Comparison of ENCODE assay signal across 8 cellular contexts in the genomic region with DNA sequence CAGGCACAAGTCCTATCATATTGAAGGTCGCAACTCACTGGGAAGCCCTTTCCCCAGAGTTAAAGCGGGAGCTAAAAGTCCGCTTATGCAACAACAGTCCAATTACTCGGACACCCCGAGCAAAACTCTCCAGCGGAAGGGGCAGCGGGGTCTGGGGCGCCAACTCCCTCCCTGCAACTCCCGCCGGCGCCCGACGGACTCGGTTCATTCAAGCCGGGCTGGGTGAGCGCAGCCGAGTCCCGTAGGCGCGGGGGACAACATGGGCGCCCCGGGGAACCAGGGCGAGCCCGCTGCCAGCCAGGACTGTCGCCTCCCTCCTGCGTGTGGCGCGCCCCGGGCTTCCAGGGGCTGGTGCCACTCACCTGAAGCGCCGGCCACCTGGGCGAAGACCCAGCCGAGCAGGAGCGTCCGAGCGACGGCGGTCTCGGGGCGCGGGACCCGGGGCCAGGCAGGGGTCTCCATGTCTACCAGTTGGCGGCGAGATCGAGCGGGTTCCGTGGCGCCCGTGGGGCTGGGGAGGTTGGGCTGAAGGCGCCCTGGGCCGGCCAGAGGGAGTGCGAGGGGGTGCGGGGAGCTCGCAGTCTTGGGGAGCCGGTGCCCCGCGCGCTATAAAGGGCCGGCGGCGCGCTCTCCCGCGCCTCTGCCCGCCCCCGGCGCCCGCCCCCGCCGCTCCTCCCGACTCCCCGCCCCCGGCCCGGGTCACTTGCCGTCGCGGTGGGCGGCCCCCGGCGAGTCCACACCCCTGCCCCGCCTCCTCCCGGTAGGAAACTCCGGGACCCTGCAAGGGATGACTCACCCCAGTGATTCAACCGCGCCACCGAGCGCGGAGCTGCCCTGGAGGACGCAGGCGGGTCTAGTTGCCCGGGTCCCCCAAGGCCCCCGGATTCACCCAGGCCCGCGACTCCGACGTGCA. TPM values are rescaled to one million over a fixed set of nuclear protein-coding genes. Genes with fewer than 3 reads are reported as not detected.
DNase-seq lines count a peak whose midpoint lies in the region; ATAC-seq and TF ChIP-seq lines count a peak whose summit lies in the region.

Gene F3 (minus strand): TSS at position 585 of the 913 bp plus-strand sequence. CDS start 123 bp downstream, at position 462.

- H4K20me1 ChIP-seq in fibroblast of lung (ENCODE audit: control insufficient read depth, extremely low read depth, insufficient read depth, low read length) = no peaks in the 10 kb centered on the region

- H2AFZ ChIP-seq in fibroblast of lung (ENCODE audit: low read length) = no peak within 1 kb of the TSS

- peaks cover 11% of the 10 kb centered on the region for H3K36me3 ChIP-seq in fibroblast of lung (ENCODE audit: control insufficient read depth, insufficient read depth, low read length)

- peaks cover 13 to 79% (median 70%) of the 10 kb centered on the region in 3 donors for H3K27me3 Mint-ChIP-seq in naive B cell

- peaks cover 55% of the 10 kb centered on the region for H3K79me2 ChIP-seq in fibroblast of lung (ENCODE audit: control insufficient read depth, insufficient read depth, low read length)

- peak; percentile 65 for ATAC-seq in GM18861 (IDR thresholded peaks at IDR 0.05; ENCODE audit: unreplicated experiment)
- peak; percentile 54 for ATAC-seq in HG03175 (IDR thresholded peaks at IDR 0.05; ENCODE audit: unreplicated experiment)
- ATAC-seq in naive B cell (ENCODE audit: low read depth in 2 of 2) = peak; percentile 51 to 63

- H3K4me3 ChIP-seq in AG04449 (ENCODE audit: low read depth, low read length) (peak within 1 kb of the TSS; percentile 66), fibroblast of lung (replicated peaks in 1 of 4; ENCODE audit: control extremely low read depth in 1 of 4, insufficient read depth in 1 of 4, low read depth in 3 of 4, low read length in 4 of 4) (peak within 1 kb of the TSS; percentile 73 to 87 (median 80))

- CTCF ChIA-PET in AG04449 (lab: Yijun Ruan, JAX) = interaction anchor here (0.9 to 3.9 kb wide), 7 partner anchors 8 to 265 kb away, joined by 4 to 24 read pairs (median 9); no protein-coding TSS in a partner anchor

- H3K27ac Mint-ChIP-seq in naive B cell = peak within 1 kb of the TSS in 4 of 6 donors; percentile 22 to 71 (median 52)

- no peaks in the 10 kb centered on the region for H3K9me3 ChIP-seq in fibroblast of lung (ENCODE audit: control insufficient read depth, insufficient read depth, low read depth, low read length)

- H3K27ac ChIP-seq in fibroblast of lung (ENCODE audit: insufficient read depth, low read length) = peak within 1 kb of the TSS; percentile 96

- peak within 1 kb of the TSS; percentile 90 for H3K9ac ChIP-seq in fibroblast of lung (ENCODE audit: insufficient read depth, low read length)

- POLR2A ChIA-PET in AG04449 (lab: Yijun Ruan, JAX) = interaction anchor here (0.9 to 2.1 kb wide), 5 partner anchors 11 to 172 kb away, joined by 3 to 8 read pairs (median 4); no protein-coding TSS in a partner anchor

- peak; percentile 15 for TF ChIP-seq CTCF in AG04449 (IDR thresholded peaks at IDR 0.05; ENCODE audit: insufficient read depth, low read length, missing control alignments)
- TF ChIP-seq CTCF in fibroblast of lung (conservative IDR thresholded peaks at IDR 0.05 in 1 of 2, IDR thresholded peaks at IDR 0.05 in 1 of 2; ENCODE audit: low read depth in 1 of 2, low read length in 2 of 2) = no peak

- H3K36me3 Mint-ChIP-seq in naive B cell = no peaks in the 10 kb centered on the region

- peaks cover 8 to 25% (median 16%) of the 10 kb centered on the region in 3 donors for H3K4me1 Mint-ChIP-seq in naive B cell

- H3K4me3 Mint-ChIP-seq in naive B cell = peak within 1 kb of the TSS; percentile 78 to 93 (median 90)

- H3K4me2 ChIP-seq in fibroblast of lung (ENCODE audit: extremely low read depth, insufficient read depth, low read length) = peak within 1 kb of the TSS; percentile 97

- DNase-seq in AG04449 (ENCODE audit: low read depth, low spot score) (no peak), NOMO-1 treated with dmso at 0.1 percent for 144 hours (lab: John Stamatoyannopoulos, UW; ENCODE audit: unreplicated experiment) (peak; percentile 52), fibroblast of lung (ENCODE audit: low read depth in 2 of 2) (peak; percentile 85 to 88), naive B cell (peak; percentile 3)
- DNase-seq in activated T-cell treated with anti-CD3 and anti-CD28 coated beads, Interleukin-2, amount 50 U/mL, for 48 hours = peak; percentile 83 to 88
- peak; percentile 68 to 78 for DNase-seq in stimulated activated CD8-positive, alpha-beta memory T cell treated with anti-CD3 and anti-CD28 coated beads, Interleukin-7, amount 100 ng/mL, for 4 hours (ENCODE audit: low read depth in 2 of 2)

- no peaks in the 10 kb centered on the region for H3K27me3 ChIP-seq in fibroblast of lung (ENCODE audit: control insufficient read depth, insufficient read depth, low read length)

- H3K4me1 ChIP-seq in fibroblast of lung (ENCODE audit: control insufficient read depth, extremely low read depth, insufficient read depth, low read length) = peaks cover 19% of the 10 kb centered on the region

- peaks cover 0 to 4% (median 0%) of the 10 kb centered on the region in 7 donors for H3K9me3 Mint-ChIP-seq in naive B cell

RNA-seq across cellular contexts. Expression of gene F3, which starts in this region (rescaled TPM):
- total RNA-seq in fibroblast of lung = 50.8 and 234 TPM in 2 replicates
- polyA plus RNA-seq in fibroblast of lung (269 and 400 TPM in 2 replicates), naive B cell (ENCODE audit: low read depth in 6 of 6) (not detected)
- 178 and 273 TPM in 2 replicates for polyA plus RNA-seq in fibroblast of lung (2012)
- polyA minus RNA-seq in fibroblast of lung (ENCODE audit: low replicate concordance) = 417 and 423 TPM in 2 replicates

Comparison
In these comparisons a context has a peak if more than half of its experiments do, and no peak if none do; other contexts are left out.
1. RNA of gene F3 (polyA plus RNA-seq): 178 to 400 TPM in fibroblast of lung; not detected in naive B cell; every median in the first group is over 100 times any median in the second.
2. Peak in DNase-seq and ATAC-seq in naive B cell; RNA of the gene not detected or under 1 TPM.
3. Peak in every context shown above with its lines, with median percentiles within 50 percentile points of each other: ATAC-seq.